In the genomic region with DNA sequence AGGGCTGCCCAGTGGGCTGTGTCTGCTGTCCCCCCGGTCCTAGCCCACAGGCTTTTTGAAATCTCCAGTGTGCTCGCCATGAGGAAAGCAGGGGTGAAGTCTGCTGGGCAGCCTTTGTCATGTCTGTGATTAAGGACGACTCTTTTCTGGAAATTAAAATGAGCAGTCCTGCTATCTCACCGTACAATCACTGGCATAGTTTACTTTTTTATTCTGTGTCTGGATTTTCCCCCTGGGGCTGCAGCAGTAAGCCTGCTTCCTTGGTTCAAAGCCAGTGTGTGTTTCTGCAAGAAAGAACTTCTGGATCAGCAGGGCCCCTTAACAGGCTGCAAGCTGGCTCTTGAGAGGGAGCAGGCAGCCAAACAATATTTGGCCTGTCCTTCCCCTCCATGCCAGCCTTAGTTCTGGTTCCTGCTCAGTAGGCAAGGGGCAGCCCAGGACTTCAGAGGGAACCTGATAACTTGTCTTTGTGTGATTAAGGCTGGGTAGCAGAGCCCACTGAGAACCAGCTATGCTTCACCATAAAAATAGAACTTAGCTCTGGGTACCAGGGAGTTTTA, we compare ENCODE assay signal across 7 cellular contexts.
DNase-seq lines count a peak whose midpoint lies in the region; ATAC-seq, FAIRE-seq and TF ChIP-seq lines count a peak whose summit lies in the region.
"Not testable (repeated sequence)": the region's sequence is repeated elsewhere in the genome, so short reads cannot be mapped to it uniquely, and the experiment has no call there.

No MANE protein-coding gene starts in this region.

- 30 to 43% methylated on average over 3 of the region's 4 CpGs for WGBS in pancreas, 2 donors

- not testable (repeated sequence) for H3K4me3 Mint-ChIP-seq in mesothelial cell of epicardium

- peak overlapping the region; percentile 81 for H3K27ac Mint-ChIP-seq in mesothelial cell of epicardium

- not testable (repeated sequence) for H3K27me3 ChIP-seq in Panc1 (ENCODE audit: control insufficient read depth, insufficient read depth, low read length); adipocyte (replicated peaks; ENCODE audit: control insufficient read depth, insufficient read depth, low read length); pancreas

- H3K36me3 ChIP-seq in HEK293 (ENCODE audit: control insufficient read depth in 2 of 2, insufficient read depth in 1 of 2, low read length in 2 of 2); Panc1 (ENCODE audit: control insufficient read depth, insufficient read depth, low read length); adipocyte (ENCODE audit: control insufficient read depth, insufficient read depth, low read length, severe bottlenecking); pancreas: not testable (repeated sequence)

- BruUV-seq in Panc1 (replicated peaks; lab: Mats Ljungman, UMichigan) = not testable (repeated sequence)

- FAIRE-seq in pancreas (lab: Jason Lieb, UNC) = not testable (repeated sequence)

- TF ChIP-seq CTCF in HEK293 (tag by site-specific recombination; IDR thresholded peaks at IDR 0.05); Panc1 (IDR thresholded peaks at IDR 0.05); mesothelial cell of epicardium (IDR thresholded peaks at IDR 0.05; ENCODE audit: unreplicated experiment); pancreas (IDR thresholded peaks at IDR 0.05): not testable (repeated sequence)

- H3K36me3 Mint-ChIP-seq in mesothelial cell of epicardium = not testable (repeated sequence)

- not testable (repeated sequence) for H3K27me3 Mint-ChIP-seq in mesothelial cell of epicardium (ENCODE audit: low read depth)

- not testable (repeated sequence) for H3K4me3 ChIP-seq in HEK293 (ENCODE audit: low read depth, low read length); Panc1 (ENCODE audit: low read depth in 2 of 2, low read length in 2 of 2); adipocyte (ENCODE audit: low read length); pancreas

- in situ Hi-C loops in Panc1 (cut with HindIII; ENCODE audit: low pct_unique_long_range_greater_than_20kb, low sequenced_read_pairs) = not testable (repeated sequence)

- H3K9ac ChIP-seq in adipocyte (ENCODE audit: low read length) = not testable (repeated sequence)

- not testable (repeated sequence) for H3K4me1 ChIP-seq in HEK293 (ENCODE audit: control insufficient read depth, insufficient read depth, low read length); Panc1 (ENCODE audit: control insufficient read depth, insufficient read depth, low read length); adipocyte (ENCODE audit: control insufficient read depth, insufficient read depth, low read length); pancreas

- H3K27ac ChIP-seq in HEK293 (ENCODE audit: extremely low read depth, low read depth, low read length); Panc1 (ENCODE audit: low read length); pancreas: not testable (repeated sequence)

- intact Hi-C loops in Panc1 (cut with micrococcal nuclease; ENCODE audit: unreplicated experiment); Right ventricle myocardium superior (cut with DNase I); left ventricle myocardium superior (cut with micrococcal nuclease); pancreas (cut with DNase I): not testable (repeated sequence)

- POLR2A ChIA-PET in HEK293 (lab: Yijun Ruan, JAX); Panc1 (lab: Charles Lee): not testable (repeated sequence)

- ATAC-seq in Panc1 (peak; percentile 57), Right ventricle myocardium superior (ENCODE audit: poor library complexity) (peak; percentile 79), left ventricle myocardium superior (peak; percentile 91), pancreas (peak in 3 of 4 donors; percentile 21 to 27 (median 26))

- peaks cover 15% of the 10 kb centered on the region for H3K4me1 Mint-ChIP-seq in mesothelial cell of epicardium

- H3K9me3 Mint-ChIP-seq in mesothelial cell of epicardium = not testable (repeated sequence)

- H3K9me3 ChIP-seq in HEK293 (ENCODE audit: control insufficient read depth, insufficient read depth, low read depth, low read length); Panc1 (ENCODE audit: control insufficient read depth, insufficient read depth, low read depth, low read length); adipocyte (ENCODE audit: control insufficient read depth, low read length); pancreas: not testable (repeated sequence)

- CTCF ChIA-PET in HEK293 (lab: Yijun Ruan, JAX); Panc1 (lab: Charles Lee): not testable (repeated sequence)

- not testable (repeated sequence) for DNase-seq in Panc1 (ENCODE audit: low read depth, low spot score); Right ventricle myocardium superior; left ventricle myocardium superior; mesothelial cell of epicardium (ENCODE audit: low spot score in 2 of 2, unreplicated experiment in 2 of 2); pancreas
- peak; percentile 9 for DNase-seq in adipocyte (ENCODE audit: low read depth)

TF ChIP-seq in HEK293, 187 proteins besides CTCF, POLR2A, EP300 and RAD21:
- peak; percentile 41; the same call in 1 of the 2 replicates for TF ChIP-seq FEZF1 (tag by site-specific recombination; IDR thresholded peaks at IDR 0.05)

Comparison
In these comparisons a context has a peak if more than half of its experiments do, and no peak if none do; other contexts are left out.
1. ATAC-seq: peak in every context shown above with its lines; median percentile 91 in left ventricle myocardium superior; 79 in Right ventricle myocardium superior; 57 in Panc1; 26 in pancreas.